1 cellular context compared by ENCODE assay signal in genomic region chr7:135434047-135434446, GRCh38.
TF ChIP-seq lines count a peak whose summit lies in the region.

No MANE protein-coding gene starts in this region.

TF ChIP-seq in HepG2, 621 proteins besides CTCF, POLR2A, EP300 and RAD21 (continued from another document):
- no peak for TF ChIP-seq ZBTB40 (IDR thresholded peaks at IDR 0.05)
- TF ChIP-seq ZBTB40 (CRISPR knock-in tag; IDR thresholded peaks at IDR 0.05) = no peak
